Comparison of ENCODE assay signal across 8 cellular contexts in the genomic region with DNA sequence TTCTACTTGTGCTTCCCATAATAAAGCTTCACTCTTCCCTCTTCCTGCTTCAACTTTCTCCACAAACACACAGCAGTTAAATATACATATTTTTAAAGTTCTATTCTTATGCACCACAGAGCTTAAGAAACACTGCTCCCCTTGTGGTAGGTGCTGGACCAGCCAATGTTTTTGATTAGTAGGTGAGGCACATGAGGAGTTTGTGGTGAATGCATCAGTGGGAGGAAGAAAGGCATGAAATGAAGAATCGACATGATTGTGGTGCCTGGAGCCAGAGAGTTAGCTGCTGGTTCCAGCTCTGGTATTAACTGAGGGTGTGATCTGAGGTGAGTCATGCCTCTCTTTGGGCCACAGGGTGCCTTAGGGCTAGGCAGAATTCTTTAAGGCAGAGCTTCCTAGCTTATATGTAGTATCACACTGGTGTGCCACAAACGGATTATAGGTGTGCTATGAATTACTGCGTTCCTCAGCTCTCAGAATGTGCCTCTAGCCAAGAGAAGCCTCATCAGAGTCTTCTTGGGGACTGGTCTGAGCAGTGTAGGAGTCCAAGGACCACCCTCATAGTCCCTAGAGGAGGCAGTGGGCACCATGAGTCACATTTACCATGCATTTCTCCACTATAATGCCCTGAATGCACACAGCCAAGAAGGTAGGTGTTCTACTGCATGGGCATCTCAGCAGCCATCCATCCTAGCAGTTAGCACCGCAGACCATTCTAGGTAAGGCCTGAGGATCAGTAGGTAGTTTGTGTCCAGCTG.
DNase-seq lines count a peak whose midpoint lies in the region; ATAC-seq, FAIRE-seq and TF ChIP-seq lines count a peak whose summit lies in the region.

No MANE protein-coding gene starts in this region.

- TF ChIP-seq CTCF in SU-DHL-6 (IDR thresholded peaks at IDR 0.05; ENCODE audit: insufficient read depth, low read length, poor library complexity, severe bottlenecking) (peak; percentile 39), MCF 10A (IDR thresholded peaks at IDR 0.05; ENCODE audit: unreplicated experiment) (peak; percentile 38), retinal pigment epithelial cell (conservative IDR thresholded peaks at IDR 0.05; ENCODE audit: low read depth, low read length) (peak; percentile 63)

- no peaks in the 10 kb centered on the region for H3K27me3 Mint-ChIP-seq in MCF 10A (ENCODE audit: insufficient read depth, unreplicated experiment)

- no peaks in the 10 kb centered on the region for H3K79me2 ChIP-seq in SU-DHL-6 (ENCODE audit: insufficient read depth, low read length)

- H3K27me3 ChIP-seq in BLaER1 treated with 17β-estradiol and CSF1 and Interleukin-3, amounts not matched to agents 10 nM and 100 nM, result no peaks in the 10 kb centered on the region
- no peaks in the 10 kb centered on the region for H3K27me3 ChIP-seq in SU-DHL-6 (ENCODE audit: low read length)

- peak overlapping the region; percentile 77 for H3K27ac Mint-ChIP-seq in MCF 10A (ENCODE audit: low read depth, unreplicated experiment)

- DNase-seq in GM19239 (ENCODE audit: insufficient read length, low spot score) (no peak), MCF 10A (ENCODE audit: unreplicated experiment) (peak; percentile 89), retinal pigment epithelial cell (ENCODE audit: low read depth) (peak; percentile 65), putamen (ENCODE audit: low spot score) (no peak), 8988T (no peak)

- ATAC-seq in HG03135 (IDR thresholded peaks at IDR 0.05; ENCODE audit: unreplicated experiment), result peak; percentile 58

- no peaks in the 10 kb centered on the region for H3K36me3 ChIP-seq in BLaER1 treated with 17β-estradiol and CSF1 and Interleukin-3, amounts not matched to agents 10 nM and 100 nM
- no peaks in the 10 kb centered on the region for H3K36me3 ChIP-seq in SU-DHL-6 (ENCODE audit: low read length)

- H3K9me3 ChIP-seq in BLaER1 treated with 17β-estradiol and CSF1 and Interleukin-3, amounts not matched to agents 10 nM and 100 nM (replicated peaks in 1 of 11), result peaks cover under 1 to 11% (median 8%) of the 10 kb centered on the region in 11 experiments
- no peaks in the 10 kb centered on the region for H3K9me3 ChIP-seq in SU-DHL-6 (ENCODE audit: insufficient read depth, low read length)

- H3K4me3 Mint-ChIP-seq in MCF 10A (ENCODE audit: unreplicated experiment), result no peak overlapping the region

- H2AFZ ChIP-seq in SU-DHL-6 (ENCODE audit: low read depth, low read length, severe bottlenecking), result peak overlapping the region; percentile 47

- peak overlapping the region in 7 of 11 experiments; percentile 4 to 47 (median 37); a peak in 12 of 22 replicates for H3K4me2 ChIP-seq in BLaER1 treated with 17β-estradiol and CSF1 and Interleukin-3, amounts not matched to agents 10 nM and 100 nM
- H3K4me2 ChIP-seq in SU-DHL-6 (ENCODE audit: low read depth, low read length, poor library complexity, severe bottlenecking), result peak overlapping the region; percentile 23

- H3K9me2 ChIP-seq in SU-DHL-6 (replicated peaks; ENCODE audit: insufficient read depth, low read length), result no peaks in the 10 kb centered on the region

- peaks cover 27% of the 10 kb centered on the region for H3K4me1 Mint-ChIP-seq in MCF 10A (ENCODE audit: insufficient read depth, unreplicated experiment)

- peaks cover 26 to 56% (median 43%) of the 10 kb centered on the region in 10 experiments for H3K4me1 ChIP-seq in BLaER1 treated with 17β-estradiol and CSF1 and Interleukin-3, amounts not matched to agents 10 nM and 100 nM

- BruUV-seq in MCF 10A (replicated peaks; lab: Mats Ljungman, UMichigan), result no TSS peak

- intact Hi-C loops in MCF 10A (cut with micrococcal nuclease), result loop anchor here (2.0 kb wide), 1 partner anchor 104 kb away; no protein-coding TSS in a partner anchor

- peak; percentile 90 for FAIRE-seq in GM19239 (lab: Jason Lieb, UNC)

- no peak overlapping the region for H3K9ac ChIP-seq in BLaER1 treated with 17β-estradiol and CSF1 and Interleukin-3, amounts not matched to agents 10 nM and 100 nM
- H3K9ac ChIP-seq in SU-DHL-6 (ENCODE audit: low read length), result peak overlapping the region; percentile 11; the same call in 1 of the 2 replicates

- no peaks in the 10 kb centered on the region for H3K9me3 Mint-ChIP-seq in MCF 10A (ENCODE audit: unreplicated experiment)

- no peak overlapping the region for H3K4me3 ChIP-seq in BLaER1 treated with 17β-estradiol and CSF1 and Interleukin-3, amounts not matched to agents 10 nM and 100 nM
- no peak overlapping the region for H3K4me3 ChIP-seq in SU-DHL-6 (ENCODE audit: insufficient read depth, low read length, poor library complexity, severe bottlenecking)
- no peak overlapping the region for H3K4me3 ChIP-seq in retinal pigment epithelial cell (ENCODE audit: low read length)

- CTCF ChIA-PET in MCF 10A (lab: Yijun Ruan, JAX), result interaction anchor here (0.6 to 7.0 kb wide), 43 partner anchors 8 to 1188 kb away, joined by 3 to 74 read pairs (median 5); no protein-coding TSS in a partner anchor

- no peaks in the 10 kb centered on the region for H4K20me1 ChIP-seq in BLaER1 treated with 17β-estradiol and CSF1 and Interleukin-3, amounts not matched to agents 10 nM and 100 nM
- H4K20me1 ChIP-seq in SU-DHL-6 (ENCODE audit: low read depth, low read length), result no peaks in the 10 kb centered on the region

- POLR2A ChIA-PET in MCF 10A (lab: Yijun Ruan, JAX), result interaction anchor here (0.6 to 3.4 kb wide), 17 partner anchors 9 to 187 kb away, joined by 3 to 43 read pairs (median 5); no protein-coding TSS in a partner anchor

- H3K36me3 Mint-ChIP-seq in MCF 10A (ENCODE audit: insufficient read depth, unreplicated experiment), result no peaks in the 10 kb centered on the region

- H3K27ac ChIP-seq in BLaER1 treated with 17β-estradiol and CSF1 and Interleukin-3, amounts not matched to agents 10 nM and 100 nM, result peak overlapping the region in 5 of 11 experiments; percentile 7 to 43 (median 26); a peak in 6 of 22 replicates
- no peak overlapping the region for H3K27ac ChIP-seq in SU-DHL-6 (ENCODE audit: low read depth, low read length)

- no peaks in the 10 kb centered on the region for H3F3A ChIP-seq in SU-DHL-6 (ENCODE audit: insufficient read depth)

Comparison
In these comparisons a context has a peak if more than half of its experiments do, and no peak if none do; other contexts are left out.
1. DNase-seq: peak in MCF 10A (single experiment) and retinal pigment epithelial cell (single experiment); none in GM19239 (single experiment), putamen (single experiment) and 8988T (single experiment).
2. Peak in every context shown above with its lines, with median percentiles within 50 percentile points of each other: CTCF ChIP-seq.